20 cellular contexts compared by ENCODE assay signal in the genomic region with DNA sequence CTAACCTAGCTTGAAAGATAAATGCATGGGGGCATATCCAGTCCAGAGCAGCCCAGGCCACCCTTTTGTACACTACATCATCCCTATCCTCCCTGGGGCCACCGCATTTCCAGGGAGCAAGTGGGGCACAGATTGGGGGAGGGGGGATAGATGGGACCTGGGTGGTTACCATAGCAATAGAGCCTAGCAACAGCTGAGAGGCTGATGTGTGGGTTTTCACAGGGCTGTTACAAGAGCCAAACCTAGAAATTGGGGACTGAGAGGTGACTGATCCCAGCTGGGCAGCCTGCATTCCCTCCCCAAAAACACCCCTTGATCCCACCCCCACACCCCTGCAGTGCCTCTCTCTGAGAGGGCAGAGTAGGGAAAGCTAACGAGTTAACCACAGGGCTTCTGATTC. TPM values are rescaled to one million over a fixed set of nuclear protein-coding genes. Genes with fewer than 3 reads are reported as not detected.
"Had no signal": no experiment of that assay in that cellular context is flagged by ENCODE, and none has a peak within 500 bp of the region (broad histone marks: within the 10 kb centered on the region; RNA-seq: fewer than 3 reads in every experiment).

No MANE protein-coding gene starts in this region.

- H3K4me3 ChIP-seq: ascending aorta, esophagus muscularis mucosa, gastroesophageal sphincter, heart right ventricle, left lung, right atrium auricular region, tibial nerve had no signal

- H3K9me3 Mint-ChIP-seq: mesothelial cell of epicardium; natural killer cell treated with Interleukin-12 subunit alpha and Interleukin-12 subunit beta and Interleukin-15 and Interleukin-18, amount 100 ng/mL, for 72 hours; stimulated activated naive CD8-positive, alpha-beta T cell treated with anti-CD3 and anti-CD28 coated beads, Interleukin-15, Interleukin-2, amounts not matched to agents 100 ng/mL and 50 ng/mL, for 24 hours; WTC11 had no signal

- ATAC-seq: activated CD4-positive, alpha-beta T cell treated with anti-CD3 and anti-CD28 coated beads for 36 hours; activated CD8-positive, alpha-beta memory T cell treated with anti-CD3 and anti-CD28 coated beads, Interleukin-2, amount 10 ng/mL, durations not matched to agents 7 days and 5 days; gastroesophageal sphincter; heart right ventricle; left lung; natural killer cell treated with Interleukin-12 subunit alpha and Interleukin-12 subunit beta and Interleukin-15 and Interleukin-18, amount 100 ng/mL, for 72 hours; WTC11 had no signal

- H3K27ac Mint-ChIP-seq: activated CD4-positive, alpha-beta T cell treated with anti-CD3 and anti-CD28 coated beads for 36 hours; activated CD8-positive, alpha-beta memory T cell treated with anti-CD3 and anti-CD28 coated beads, Interleukin-2, amount 10 ng/mL, durations not matched to agents 7 days and 5 days; mesothelial cell of epicardium; stimulated activated naive CD8-positive, alpha-beta T cell treated with anti-CD3 and anti-CD28 coated beads, Interleukin-15, Interleukin-2, amounts not matched to agents 100 ng/mL and 50 ng/mL, for 24 hours had no signal

- H3K9me3 ChIP-seq: ascending aorta, esophagus muscularis mucosa, gastroesophageal sphincter, heart right ventricle, left lung, right atrium auricular region, tibial nerve had no signal

- H3K4me3 Mint-ChIP-seq: activated CD4-positive, alpha-beta T cell treated with anti-CD3 and anti-CD28 coated beads for 36 hours; activated CD8-positive, alpha-beta memory T cell treated with anti-CD3 and anti-CD28 coated beads, Interleukin-2, amount 10 ng/mL, durations not matched to agents 7 days and 5 days; mesothelial cell of epicardium; natural killer cell treated with Interleukin-12 subunit alpha and Interleukin-12 subunit beta and Interleukin-15 and Interleukin-18, amount 100 ng/mL, for 72 hours; stimulated activated naive CD8-positive, alpha-beta T cell treated with anti-CD3 and anti-CD28 coated beads, Interleukin-15, Interleukin-2, amounts not matched to agents 100 ng/mL and 50 ng/mL, for 24 hours; WTC11 had no signal

- H3K27me3 ChIP-seq: ascending aorta, right atrium auricular region had no signal

- H3K27me3 Mint-ChIP-seq: activated CD4-positive, alpha-beta T cell treated with anti-CD3 and anti-CD28 coated beads for 36 hours; stimulated activated naive CD8-positive, alpha-beta T cell treated with anti-CD3 and anti-CD28 coated beads, Interleukin-15, Interleukin-2, amounts not matched to agents 100 ng/mL and 50 ng/mL, for 24 hours had no signal

- H3K36me3 Mint-ChIP-seq: mesothelial cell of epicardium, WTC11 had no signal

- DNase-seq: activated CD4-positive, alpha-beta T cell treated with anti-CD3 and anti-CD28 coated beads for 36 hours; activated CD4-positive, alpha-beta T cell treated with anti-CD3 and anti-CD28 coated beads, Interleukin-2, amount 50 U/mL, for 48 hours; activated CD8-positive, alpha-beta memory T cell treated with anti-CD3 and anti-CD28 coated beads, Interleukin-2, amount 10 ng/mL, durations not matched to agents 7 days and 5 days; activated naive CD4-positive, alpha-beta T cell; cerebellar nuclear complex; effector CD8-positive, alpha-beta T cell; heart right ventricle; left lung had no signal

- H3K36me3 ChIP-seq: esophagus muscularis mucosa, heart right ventricle, left lung, right atrium auricular region, tibial nerve had no signal

RNA-seq across cellular contexts. Expression of a gene that starts 7.7 kb away (rescaled TPM):
- total RNA-seq: activated CD8-positive, alpha-beta memory T cell treated with anti-CD3 and anti-CD28 coated beads, Interleukin-2, amount 10 ng/mL, durations not matched to agents 7 days and 5 days; ascending aorta; bronchial epithelial cell; lung microvascular endothelial cell; omental fat pad; right atrium auricular region had no signal
